18 cellular contexts compared by ENCODE assay signal in the genomic region with DNA sequence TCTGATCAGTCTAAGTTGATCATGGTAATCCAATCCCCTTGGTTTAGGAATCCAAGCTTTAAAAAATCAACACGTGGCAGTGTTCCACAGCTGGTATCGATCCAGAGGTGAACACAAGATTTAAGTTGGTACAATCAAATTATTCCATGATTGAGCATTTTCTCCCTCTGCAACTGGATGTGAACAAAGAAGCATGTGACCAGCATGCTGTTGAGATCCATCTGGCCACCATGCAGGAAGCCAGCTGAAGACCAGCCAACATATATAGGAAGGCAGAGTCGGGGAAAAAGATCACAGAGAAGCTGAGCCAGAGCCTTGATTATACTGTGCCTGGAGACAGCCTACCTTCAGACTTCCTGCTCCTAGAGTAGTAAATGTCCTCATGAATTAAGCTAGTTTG.
"Had no signal": no experiment of that assay in that cellular context is flagged by ENCODE, and none has a peak within 500 bp of the region (broad histone marks: within the 10 kb centered on the region; RNA-seq: fewer than 3 reads in every experiment).

No MANE protein-coding gene starts in this region.

- DNase-seq: activated CD4-positive, alpha-beta T cell treated with anti-CD3 and anti-CD28 coated beads, Interleukin-2, amount 10 ng/mL, durations not matched to agents 24 days and 14 days; activated CD4-positive, CD25-positive, alpha-beta regulatory T cell; activated CD8-positive, alpha-beta memory T cell treated with anti-CD3 and anti-CD28 coated beads, Interleukin-2, amount 50 U/mL, for 48 hours; activated naive CD8-positive, alpha-beta T cell treated with anti-CD3 and anti-CD28 coated beads for 36 hours; activated T-cell treated with anti-CD3 and anti-CD28 coated beads, Interleukin-2, amount 50 U/mL, for 72 hours; brain microvascular endothelial cell; foreskin keratinocyte; mammary epithelial cell; naive B cell; ovary; stimulated activated CD4-positive, alpha-beta T cell treated with anti-CD3 and anti-CD28 coated beads, Interleukin-1b, Interleukin-23, amount 100 ng/mL, for 48 hours had no signal

- ATAC-seq: activated T-cell treated with anti-CD3 and anti-CD28 coated beads, Interleukin-2, amount 50 U/mL, for 72 hours; foreskin keratinocyte; left lobe of liver had no signal

- H3K36me3 ChIP-seq: brain microvascular endothelial cell, esophagus muscularis mucosa, neural progenitor cell, ovary, tibial nerve, vagina had no signal

- FAIRE-seq: endometrium, keratinocyte had no signal

- H3K27me3 ChIP-seq: brain microvascular endothelial cell, esophagus muscularis mucosa, foreskin keratinocyte, neural progenitor cell, ovary, tibial nerve, vagina had no signal

- H3K4me3 ChIP-seq: esophagus muscularis mucosa, neural progenitor cell, ovary, tibial nerve, vagina had no signal
